ENCODE assay signal across 8 cellular contexts in the genomic region with DNA sequence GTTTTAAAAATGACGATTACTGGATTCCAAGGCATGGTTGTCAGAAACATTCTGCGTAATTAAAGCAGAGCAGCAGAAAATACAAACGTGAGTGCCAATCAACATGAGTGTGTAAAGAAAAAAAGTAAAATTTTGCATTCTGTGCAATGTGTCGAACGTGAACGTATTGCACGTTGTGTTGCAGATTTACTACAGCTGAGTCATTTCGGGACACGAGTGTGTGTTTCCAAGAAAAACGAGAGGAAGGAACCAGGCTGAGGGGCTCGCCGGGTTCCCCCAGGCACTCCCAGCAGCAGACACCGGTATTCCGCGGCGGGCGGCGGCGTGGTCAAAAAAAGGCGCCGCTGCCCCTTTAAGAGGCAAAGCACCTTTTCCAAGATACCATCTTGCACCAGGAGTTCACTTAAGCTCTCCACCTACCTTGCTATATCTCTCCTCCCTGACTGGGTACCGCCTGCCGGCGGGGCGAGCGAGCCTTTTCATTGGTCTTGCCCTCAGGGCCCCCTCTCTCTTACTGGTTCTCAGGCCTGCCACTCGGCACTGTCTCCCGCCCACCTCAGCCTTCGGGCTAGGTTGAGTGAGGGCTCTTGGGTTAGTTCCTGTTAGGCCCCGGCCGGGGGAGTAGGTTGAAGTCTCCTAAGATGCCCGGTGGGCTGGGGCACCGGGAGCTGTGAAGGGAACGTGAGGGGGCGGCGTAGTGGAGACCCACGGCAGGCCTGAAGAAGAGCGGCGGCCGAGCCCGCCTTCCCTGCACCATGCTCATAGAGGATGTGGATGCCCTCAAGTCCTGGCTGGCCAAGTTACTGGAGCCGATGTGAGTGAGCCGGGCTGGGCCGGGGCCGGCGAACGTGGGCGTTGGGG. TPM values are rescaled to one million over a fixed set of nuclear protein-coding genes. Genes with fewer than 3 reads are reported as not detected.
A peak's percentile ranks its signal among the peaks of the same experiment; 100 is the strongest.
DNase-seq lines count a peak whose midpoint lies in the region; ATAC-seq, FAIRE-seq and TF ChIP-seq lines count a peak whose summit lies in the region.

A gene with protein sequence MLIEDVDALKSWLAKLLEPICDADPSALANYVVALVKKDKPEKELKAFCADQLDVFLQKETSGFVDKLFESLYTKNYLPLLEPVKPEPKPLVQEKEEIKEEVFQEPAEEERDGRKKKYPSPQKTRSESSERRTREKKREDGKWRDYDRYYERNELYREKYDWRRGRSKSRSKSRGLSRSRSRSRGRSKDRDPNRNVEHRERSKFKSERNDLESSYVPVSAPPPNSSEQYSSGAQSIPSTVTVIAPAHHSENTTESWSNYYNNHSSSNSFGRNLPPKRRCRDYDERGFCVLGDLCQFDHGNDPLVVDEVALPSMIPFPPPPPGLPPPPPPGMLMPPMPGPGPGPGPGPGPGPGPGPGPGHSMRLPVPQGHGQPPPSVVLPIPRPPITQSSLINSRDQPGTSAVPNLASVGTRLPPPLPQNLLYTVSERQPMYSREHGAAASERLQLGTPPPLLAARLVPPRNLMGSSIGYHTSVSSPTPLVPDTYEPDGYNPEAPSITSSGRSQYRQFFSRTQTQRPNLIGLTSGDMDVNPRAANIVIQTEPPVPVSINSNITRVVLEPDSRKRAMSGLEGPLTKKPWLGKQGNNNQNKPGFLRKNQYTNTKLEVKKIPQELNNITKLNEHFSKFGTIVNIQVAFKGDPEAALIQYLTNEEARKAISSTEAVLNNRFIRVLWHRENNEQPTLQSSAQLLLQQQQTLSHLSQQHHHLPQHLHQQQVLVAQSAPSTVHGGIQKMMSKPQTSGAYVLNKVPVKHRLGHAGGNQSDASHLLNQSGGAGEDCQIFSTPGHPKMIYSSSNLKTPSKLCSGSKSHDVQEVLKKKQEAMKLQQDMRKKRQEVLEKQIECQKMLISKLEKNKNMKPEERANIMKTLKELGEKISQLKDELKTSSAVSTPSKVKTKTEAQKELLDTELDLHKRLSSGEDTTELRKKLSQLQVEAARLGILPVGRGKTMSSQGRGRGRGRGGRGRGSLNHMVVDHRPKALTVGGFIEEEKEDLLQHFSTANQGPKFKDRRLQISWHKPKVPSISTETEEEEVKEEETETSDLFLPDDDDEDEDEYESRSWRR (plus strand): TSS at position 595 of the 861 bp plus-strand sequence. CDS start 161 bp downstream, at position 756.

- H3K9ac ChIP-seq in HUES64 (ENCODE audit: low read depth, low read length) (peak within 1 kb of the TSS; percentile 81), OCI-LY1 (ENCODE audit: low read length) (peak within 1 kb of the TSS; percentile 81)

- H4K20me1 ChIP-seq in OCI-LY1 (ENCODE audit: insufficient read depth, low read length) = no peaks in the 10 kb centered on the region

- peak; percentile 16 for FAIRE-seq in D721Med (lab: Jason Lieb, UNC)

- WGBS in HUES64 = under 1% methylated on average over 48 of the region's 48 CpGs

- H3K9me3 ChIP-seq in HUES64 (ENCODE audit: insufficient read depth, low read depth, low read length) (no peaks in the 10 kb centered on the region), OCI-LY1 (ENCODE audit: low read length) (no peaks in the 10 kb centered on the region)

- H3K4me3 ChIP-seq in HUES64 (ENCODE audit: low read length) (peak within 1 kb of the TSS; percentile 98), OCI-LY1 (ENCODE audit: low read depth, low read length, poor library complexity, severe bottlenecking) (peak within 1 kb of the TSS; percentile 80), epithelial cell of esophagus (ENCODE audit: low read length) (peak within 1 kb of the TSS; percentile 76)

- DNase-seq in D721Med (ENCODE audit: insufficient read length, low spot score) (peak; percentile 97), epithelial cell of esophagus (ENCODE audit: low read depth) (peak; percentile 99), middle frontal gyrus (ENCODE audit: extremely low spot score, low spot score) (peak; percentile 95)
- DNase-seq in activated CD8-positive, alpha-beta memory T cell treated with anti-CD3 and anti-CD28 coated beads, Interleukin-2, amount 50 U/mL, for 4 hours = peak; percentile 97
- peak; percentile 90 to 95 for DNase-seq in stimulated activated CD8-positive, alpha-beta memory T cell treated with anti-CD3 and anti-CD28 coated beads, Interleukin-2, amount 100 ng/mL, for 48 hours (ENCODE audit: low read depth in 2 of 2)

- peak within 1 kb of the TSS; percentile 87 for H3K4me2 ChIP-seq in OCI-LY1 (ENCODE audit: low read length)

- no peak for TF ChIP-seq CTCF in D721Med (IDR thresholded peaks at IDR 0.05; ENCODE audit: insufficient read depth, missing control alignments)
- TF ChIP-seq CTCF in OCI-LY1 (IDR thresholded peaks at IDR 0.05; ENCODE audit: low read length) = no peak
- no peak for TF ChIP-seq CTCF in epithelial cell of esophagus (IDR thresholded peaks at IDR 0.05; ENCODE audit: insufficient read depth, low read depth, low read length, missing control alignments)

- H3K79me2 ChIP-seq in OCI-LY1 (ENCODE audit: insufficient read depth, low read length) = peaks cover 45% of the 10 kb centered on the region

- H2AFZ ChIP-seq in OCI-LY1 (ENCODE audit: low read length) = peak within 1 kb of the TSS; percentile 98

- H3K27ac ChIP-seq in HUES64 (ENCODE audit: low read depth, low read length) (peak within 1 kb of the TSS; percentile 88), OCI-LY1 (ENCODE audit: low read depth, low read length, poor library complexity, severe bottlenecking) (peak within 1 kb of the TSS; percentile 66)

- no peaks in the 10 kb centered on the region for H3K27me3 ChIP-seq in HUES64 (ENCODE audit: insufficient read depth, low read length)
- H3K27me3 ChIP-seq in OCI-LY1 (ENCODE audit: insufficient read depth, low read length) = no peaks in the 10 kb centered on the region

- H3K9me2 ChIP-seq in OCI-LY1 (ENCODE audit: low read depth, low read length) = no peaks in the 10 kb centered on the region

- ATAC-seq in GM21515 (IDR thresholded peaks at IDR 0.05; ENCODE audit: unreplicated experiment) = peak; percentile 100

- no peaks in the 10 kb centered on the region for H3K36me3 ChIP-seq in HUES64 (ENCODE audit: insufficient read depth, low read length)
- no peaks in the 10 kb centered on the region for H3K36me3 ChIP-seq in OCI-LY1 (ENCODE audit: insufficient read depth, low read length)

- H3K4me1 ChIP-seq in HUES64 (ENCODE audit: insufficient read depth, low read length) (peaks cover 15% of the 10 kb centered on the region), OCI-LY1 (ENCODE audit: insufficient read depth, low read length, severe bottlenecking) (peaks cover 34% of the 10 kb centered on the region)

- no peaks in the 10 kb centered on the region for H3F3A ChIP-seq in OCI-LY1 (ENCODE audit: insufficient read depth, low read length)

RNA-seq across cellular contexts. Expression of the gene that starts here (rescaled TPM):
- 21.6 TPM for polyA plus RNA-seq in HUES64 (2013, experiment 1 of 2)
- polyA plus RNA-seq in HUES64 (2013, experiment 2 of 2) = 23.5 TPM

Comparison
In these comparisons a context has a peak if more than half of its experiments do, and no peak if none do; other contexts are left out.
1. Peak in every context shown above with its lines: DNase-seq, ATAC-seq, H3K4me3 ChIP-seq and H3K27ac ChIP-seq.